Comparison of ENCODE assay signal across 20 cellular contexts in the genomic region with DNA sequence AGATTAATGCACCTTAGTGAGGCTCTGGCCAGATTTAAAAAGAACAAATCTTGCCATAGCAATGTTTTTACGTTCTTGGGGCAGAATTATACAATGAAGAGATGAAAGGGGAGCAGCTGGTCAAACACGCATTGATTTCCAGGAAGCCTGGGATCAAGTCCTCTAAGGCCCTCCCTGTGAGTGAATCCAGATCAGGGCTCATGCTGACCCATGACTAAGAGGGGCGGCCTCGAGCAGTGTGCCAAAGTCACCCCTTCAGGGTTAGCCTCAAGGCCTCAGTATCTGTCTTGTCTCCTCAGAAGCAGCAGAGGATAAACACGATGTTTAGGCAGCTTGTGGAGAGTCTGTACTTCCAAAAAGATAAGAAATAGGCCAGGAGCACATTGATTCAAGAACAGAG. TPM values are rescaled to one million over a fixed set of nuclear protein-coding genes. Genes with fewer than 3 reads are reported as not detected.
"Had no signal": no experiment of that assay in that cellular context is flagged by ENCODE, and none has a peak within 500 bp of the region (broad histone marks: within the 10 kb centered on the region; RNA-seq: fewer than 3 reads in every experiment).

No MANE protein-coding gene starts in this region.

- H3K9me3 Mint-ChIP-seq: activated naive CD4-positive, alpha-beta T cell treated with anti-CD3 and anti-CD28 coated beads, Interleukin-2, amount 50 U/mL, for 24 hours; central memory CD8-positive, alpha-beta T cell; natural killer cell treated with Interleukin-12 subunit alpha and Interleukin-12 subunit beta and Interleukin-15 and Interleukin-18, amount 100 ng/mL, for 72 hours; T-helper 1 cell treated with Interleukin-12 subunit alpha and Interleukin-12 subunit beta and Interleukin-4 antibody, amounts not matched to agents 30 μg/mL and 1 μg/mL, for 36 hours had no signal

- H3K4me3 Mint-ChIP-seq: activated naive CD4-positive, alpha-beta T cell treated with anti-CD3 and anti-CD28 coated beads, Interleukin-2, amount 50 U/mL, for 24 hours; central memory CD8-positive, alpha-beta T cell; natural killer cell treated with Interleukin-12 subunit alpha and Interleukin-12 subunit beta and Interleukin-15 and Interleukin-18, amount 100 ng/mL, for 72 hours; stimulated activated naive B cell treated with anti-CD40 and anti-IgM and Interleukin-4, amounts not matched to agents 10 μg/mL and 1 μg/mL and 100 μg/mL, for 72 hours; T-helper 1 cell treated with Interleukin-12 subunit alpha and Interleukin-12 subunit beta and Interleukin-4 antibody, amounts not matched to agents 30 μg/mL and 1 μg/mL, for 36 hours; WTC11 had no signal

- H3K27ac Mint-ChIP-seq: activated naive CD4-positive, alpha-beta T cell treated with anti-CD3 and anti-CD28 coated beads, Interleukin-2, amount 50 U/mL, for 24 hours; natural killer cell treated with Interleukin-12 subunit alpha and Interleukin-12 subunit beta and Interleukin-15 and Interleukin-18, amount 100 ng/mL, for 72 hours; stimulated activated naive B cell treated with anti-CD40 and anti-IgM and Interleukin-4, amounts not matched to agents 10 μg/mL and 1 μg/mL and 100 μg/mL, for 72 hours; T-helper 1 cell treated with Interleukin-12 subunit alpha and Interleukin-12 subunit beta and Interleukin-4 antibody, amounts not matched to agents 30 μg/mL and 1 μg/mL, for 36 hours; WTC11 had no signal

- H3K27ac ChIP-seq: ascending aorta, coronary artery, epithelial cell of prostate, heart right ventricle, left lung, neutrophil, parathyroid adenoma, vagina had no signal

- H3K9me3 ChIP-seq: ascending aorta, heart right ventricle, left lung, neutrophil, vagina had no signal

- H3K36me3 Mint-ChIP-seq: activated naive CD4-positive, alpha-beta T cell treated with anti-CD3 and anti-CD28 coated beads, Interleukin-2, amount 50 U/mL, for 24 hours; natural killer cell treated with Interleukin-12 subunit alpha and Interleukin-12 subunit beta and Interleukin-15 and Interleukin-18, amount 100 ng/mL, for 72 hours; stimulated activated naive B cell treated with anti-CD40 and anti-IgM and Interleukin-4, amounts not matched to agents 10 μg/mL and 1 μg/mL and 100 μg/mL, for 72 hours had no signal

- H3K27me3 ChIP-seq: ascending aorta, heart right ventricle, left lung, vagina had no signal

- H3K4me1 ChIP-seq: ascending aorta, heart right ventricle, left lung, parathyroid adenoma, vagina had no signal

- ATAC-seq: natural killer cell treated with Interleukin-12 subunit alpha and Interleukin-12 subunit beta and Interleukin-15 and Interleukin-18, amount 100 ng/mL, for 72 hours; stimulated activated naive B cell treated with anti-CD40 and anti-IgM and Interleukin-4, amounts not matched to agents 10 μg/mL and 1 μg/mL and 100 μg/mL, for 72 hours; WTC11 had no signal

- H3K4me3 ChIP-seq: ascending aorta, coronary artery, heart right ventricle, left lung, vagina had no signal

- DNase-seq: activated gamma-delta T cell treated with Interleukin-2 at 50 U/mL for 16 hours; activated T-cell treated with anti-CD3 and anti-CD28 coated beads, Interleukin-2, amount 50 U/mL, for 1 hour; foreskin fibroblast; heart right ventricle; left lung; stimulated activated CD4-positive, alpha-beta T cell treated with anti-CD3 and anti-CD28 coated beads, Interleukin-2, amount 100 ng/mL, for 48 hours; stimulated activated CD8-positive, alpha-beta memory T cell treated with anti-CD3 and anti-CD28 coated beads, Interleukin-4, amount 100 ng/mL, for 48 hours; stimulated activated naive B cell treated with anti-CD40 and anti-IgM and Interleukin-4, amounts not matched to agents 10 μg/mL and 1 μg/mL and 100 μg/mL, for 72 hours; T1000 had no signal

- H3K36me3 ChIP-seq: ascending aorta, heart right ventricle, left lung, neutrophil, vagina had no signal

- H3K4me1 Mint-ChIP-seq: activated naive CD4-positive, alpha-beta T cell treated with anti-CD3 and anti-CD28 coated beads, Interleukin-2, amount 50 U/mL, for 24 hours; central memory CD8-positive, alpha-beta T cell; stimulated activated naive B cell treated with anti-CD40 and anti-IgM and Interleukin-4, amounts not matched to agents 10 μg/mL and 1 μg/mL and 100 μg/mL, for 72 hours had no signal

RNA-seq across cellular contexts. Expression of gene RBP1, which starts 9.3 kb away (rescaled TPM):
- total RNA-seq: natural killer cell treated with Interleukin-12 subunit alpha and Interleukin-12 subunit beta and Interleukin-15 and Interleukin-18, amount 100 ng/mL, for 72 hours had no signal
